In the genomic region with DNA sequence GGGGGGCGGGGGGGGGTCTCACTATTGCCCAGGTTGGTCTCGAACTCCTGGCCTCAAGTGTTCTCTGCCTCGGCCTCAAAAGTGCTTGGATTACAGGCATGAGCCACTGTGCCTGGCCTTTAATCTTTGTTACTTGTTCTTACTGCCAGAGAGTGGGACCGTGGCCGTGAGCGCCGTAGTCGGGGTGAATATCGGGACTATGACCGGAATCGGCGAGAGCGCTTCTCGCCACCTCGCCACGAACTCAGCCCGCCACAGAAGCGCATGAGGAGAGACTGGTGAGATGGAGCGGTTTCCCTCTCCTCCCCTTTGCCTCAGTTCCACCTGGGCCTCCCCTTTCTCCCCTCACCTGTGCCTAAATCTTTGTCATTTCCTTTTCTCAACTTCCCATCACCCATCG, we compare ENCODE assay signal across 19 cellular contexts. TPM values are rescaled to one million over a fixed set of nuclear protein-coding genes. Genes with fewer than 3 reads are reported as not detected.
A peak's percentile ranks its signal among the peaks of the same experiment; 100 is the strongest.
DNase-seq lines count a peak whose midpoint lies in the region; ATAC-seq and TF ChIP-seq lines count a peak whose summit lies in the region.
"Had no signal": no experiment of that assay in that cellular context is flagged by ENCODE, and none has a peak within 500 bp of the region (broad histone marks: within the 10 kb centered on the region; RNA-seq: fewer than 3 reads in every experiment).

No MANE protein-coding gene starts in this region.

- TF ChIP-seq POLR2A in gastroesophageal sphincter (IDR thresholded peaks at IDR 0.05) = no peak

- peaks cover 81% of the 10 kb centered on the region for H3K36me3 Mint-ChIP-seq in activated naive CD4-positive, alpha-beta T cell treated with anti-CD3 and anti-CD28 coated beads, Interleukin-2, amount 10 ng/mL, durations not matched to agents 7 days and 5 days
- H3K36me3 Mint-ChIP-seq in activated CD8-positive, alpha-beta T cell treated with anti-CD3 and anti-CD28 coated beads for 36 hours (ENCODE audit: low read depth) = peaks cover 82% of the 10 kb centered on the region
- H3K36me3 Mint-ChIP-seq in nephron progenitor cell (ENCODE audit: low read depth) = peaks cover 92% of the 10 kb centered on the region

- H3K27ac Mint-ChIP-seq in activated naive CD4-positive, alpha-beta T cell treated with anti-CD3 and anti-CD28 coated beads, Interleukin-2, amount 10 ng/mL, durations not matched to agents 7 days and 5 days = peak overlapping the region; percentile 77
- H3K27ac Mint-ChIP-seq in activated CD8-positive, alpha-beta T cell treated with anti-CD3 and anti-CD28 coated beads for 36 hours = peak overlapping the region; percentile 27
- H3K27ac Mint-ChIP-seq in nephron progenitor cell = peak overlapping the region; percentile 93

- DNase-seq in activated naive CD4-positive, alpha-beta T cell treated with anti-CD3 and anti-CD28 coated beads, Interleukin-2, amount 10 ng/mL, durations not matched to agents 7 days and 5 days = no peak
- DNase-seq in activated naive CD4-positive, alpha-beta T cell treated with anti-CD3 and anti-CD28 coated beads, Interleukin-2, amount 50 U/mL, for 16 hours = no peak
- no peak for DNase-seq in activated CD8-positive, alpha-beta T cell treated with anti-CD3 and anti-CD28 coated beads for 36 hours
- DNase-seq in nephron progenitor cell (no peak), SIG-M5 treated with dmso at 0.1 percent for 504 hours (lab: John Stamatoyannopoulos, UW; ENCODE audit: unreplicated experiment) (no peak), Karpas-422 (no peak), mesenteric fat pad (ENCODE audit: low spot score) (no peak)
- DNase-seq: DMS 273 treated with DMSO at 0.1 percent for 48 hours, Kasumi-1, MM.1S, NCI-H1092 treated with DMSO at 0.1 percent for 48 hours, NCI-H2081 treated with DMSO at 0.1 percent for 48 hours, NCI-H510A treated with DMSO at 0.1 percent for 48 hours, NCI-H82, PC-9 had no signal

- no peak for TF ChIP-seq EP300 in gastroesophageal sphincter (IDR thresholded peaks at IDR 0.05)

- H3K27me3 ChIP-seq in Karpas-422 (ENCODE audit: low read length) (no peaks in the 10 kb centered on the region), gastroesophageal sphincter (no peaks in the 10 kb centered on the region)

- no peak for TF ChIP-seq CTCF in activated CD8-positive, alpha-beta T cell treated with anti-CD3 and anti-CD28 coated beads for 36 hours (IDR thresholded peaks at IDR 0.05)
- no peak for TF ChIP-seq CTCF in nephron progenitor cell (IDR thresholded peaks at IDR 0.05)
- TF ChIP-seq CTCF in gastroesophageal sphincter (IDR thresholded peaks at IDR 0.05) = no peak

- no peaks in the 10 kb centered on the region for H3K27me3 Mint-ChIP-seq in activated naive CD4-positive, alpha-beta T cell treated with anti-CD3 and anti-CD28 coated beads, Interleukin-2, amount 10 ng/mL, durations not matched to agents 7 days and 5 days
- H3K27me3 Mint-ChIP-seq in activated CD8-positive, alpha-beta T cell treated with anti-CD3 and anti-CD28 coated beads for 36 hours = no peaks in the 10 kb centered on the region
- H3K27me3 Mint-ChIP-seq in nephron progenitor cell (ENCODE audit: low read depth, poor library complexity) = peaks cover 2% of the 10 kb centered on the region

- H2AFZ ChIP-seq in Karpas-422 (ENCODE audit: low read length) = no peak overlapping the region
- H2AFZ ChIP-seq: PC-9 had no signal

- no peak for ATAC-seq in activated CD8-positive, alpha-beta T cell treated with anti-CD3 and anti-CD28 coated beads for 36 hours
- ATAC-seq in gastroesophageal sphincter = no peak
- ATAC-seq: A549, HepG2 had no signal

- H3K27ac ChIP-seq in Karpas-422 (ENCODE audit: low read length) (no peak overlapping the region), gastroesophageal sphincter (no peak overlapping the region)
- H3K27ac ChIP-seq: C4-2B, PC-9 had no signal

- no peaks in the 10 kb centered on the region for H3K9me3 Mint-ChIP-seq in activated naive CD4-positive, alpha-beta T cell treated with anti-CD3 and anti-CD28 coated beads, Interleukin-2, amount 10 ng/mL, durations not matched to agents 7 days and 5 days
- no peaks in the 10 kb centered on the region for H3K9me3 Mint-ChIP-seq in activated CD8-positive, alpha-beta T cell treated with anti-CD3 and anti-CD28 coated beads for 36 hours
- no peaks in the 10 kb centered on the region for H3K9me3 Mint-ChIP-seq in nephron progenitor cell

- H3K4me2 ChIP-seq in Karpas-422 (ENCODE audit: low read depth, low read length, poor library complexity, severe bottlenecking) = no peak overlapping the region
- H3K4me2 ChIP-seq: A549, PC-9 had no signal

- no peaks in the 10 kb centered on the region for H3K9me2 ChIP-seq in Karpas-422 (replicated peaks; ENCODE audit: insufficient read depth, low read length)

- peaks cover 21% of the 10 kb centered on the region for H3K4me1 ChIP-seq in Karpas-422 (ENCODE audit: low read length)
- H3K4me1 ChIP-seq in gastroesophageal sphincter = peaks cover 0 to 54% (median 9%) of the 10 kb centered on the region in 3 donors

- H3K4me3 ChIP-seq in Karpas-422 (ENCODE audit: low read length) = no peak overlapping the region
- no peak overlapping the region for H3K4me3 ChIP-seq in gastroesophageal sphincter
- H3K4me3 ChIP-seq: A549, PC-9 had no signal

- WGBS in gastroesophageal sphincter (ENCODE audit: low coverage in 1 of 2), 2 donors = 93 to 100% methylated on average over 1 to 12 of the region's 20 CpGs

- H4K20me1 ChIP-seq in Karpas-422 (ENCODE audit: insufficient read depth, low read depth, low read length) = peaks cover 55% of the 10 kb centered on the region

- H3K36me3 ChIP-seq in Karpas-422 (ENCODE audit: insufficient read depth, low read length) (peaks cover 43% of the 10 kb centered on the region), gastroesophageal sphincter (peaks cover 0 to 86% of the 10 kb centered on the region in 2 donors)

- peaks cover 58% of the 10 kb centered on the region for H3K4me1 Mint-ChIP-seq in activated naive CD4-positive, alpha-beta T cell treated with anti-CD3 and anti-CD28 coated beads, Interleukin-2, amount 10 ng/mL, durations not matched to agents 7 days and 5 days
- peaks cover 55% of the 10 kb centered on the region for H3K4me1 Mint-ChIP-seq in activated CD8-positive, alpha-beta T cell treated with anti-CD3 and anti-CD28 coated beads for 36 hours (ENCODE audit: low read depth)
- peaks cover 87% of the 10 kb centered on the region for H3K4me1 Mint-ChIP-seq in nephron progenitor cell

- intact Hi-C loops in activated CD8-positive, alpha-beta T cell treated with anti-CD3 and anti-CD28 coated beads for 36 hours (cut with micrococcal nuclease) = no loop called here

- POLR2A ChIA-PET in activated CD8-positive, alpha-beta T cell treated with anti-CD3 and anti-CD28 coated beads for 36 hours (lab: Charles Lee) = interaction anchor here (0.7 kb wide), 1 partner anchor 8 kb away, joined by 4 read pairs; no protein-coding TSS in a partner anchor

- no peak overlapping the region for H3K4me3 Mint-ChIP-seq in activated naive CD4-positive, alpha-beta T cell treated with anti-CD3 and anti-CD28 coated beads, Interleukin-2, amount 10 ng/mL, durations not matched to agents 7 days and 5 days
- no peak overlapping the region for H3K4me3 Mint-ChIP-seq in activated CD8-positive, alpha-beta T cell treated with anti-CD3 and anti-CD28 coated beads for 36 hours
- H3K4me3 Mint-ChIP-seq in nephron progenitor cell = no peak overlapping the region

- CTCF ChIA-PET in activated naive CD4-positive, alpha-beta T cell treated with anti-CD3 and anti-CD28 coated beads, Interleukin-2, amount 10 ng/mL, durations not matched to agents 7 days and 5 days (lab: Charles Lee) = interaction anchor here (0.5 kb wide), 1 partner anchor 255 kb away, joined by 4 read pairs; no protein-coding TSS in a partner anchor
- CTCF ChIA-PET in activated CD8-positive, alpha-beta T cell treated with anti-CD3 and anti-CD28 coated beads for 36 hours (lab: Charles Lee) = no interaction called here

- H3K9ac ChIP-seq in Karpas-422 (ENCODE audit: low read length) = no peak overlapping the region

- H3K79me2 ChIP-seq in Karpas-422 (ENCODE audit: low read length) = peaks cover 53% of the 10 kb centered on the region

- H3K9me3 ChIP-seq in Karpas-422 (ENCODE audit: low read length) = no peaks in the 10 kb centered on the region
- no peaks in the 10 kb centered on the region for H3K9me3 ChIP-seq in gastroesophageal sphincter
- H3K9me3 ChIP-seq: A549 had no signal

RNA-seq across cellular contexts. Expression of a gene that starts 6.2 kb away (rescaled TPM):
- 100 to 1,000 TPM; 211 to 239 TPM for total RNA-seq in activated CD8-positive, alpha-beta T cell treated with anti-CD3 and anti-CD28 coated beads for 36 hours
- 65.8 and 103 TPM in 2 replicates for total RNA-seq in Karpas-422 (2014; rRNA removed; shearing (Covaris generic); ENCODE audit: low replicate concordance)
- total RNA-seq in gastroesophageal sphincter (10 to 100 TPM; 47.5 to 73.4 (median 57.0) TPM), mesenteric fat pad (135 TPM)

RNA-seq across cellular contexts. Expression of a gene that starts 8.4 kb away (rescaled TPM):
- 1 to 10 TPM; 2.1 to 2.2 TPM for total RNA-seq in activated CD8-positive, alpha-beta T cell treated with anti-CD3 and anti-CD28 coated beads for 36 hours
- total RNA-seq in Karpas-422 (2014; rRNA removed; shearing (Covaris generic); ENCODE audit: low replicate concordance) = 3.3 and 17.2 TPM in 2 replicates
- total RNA-seq in gastroesophageal sphincter (1 to 10 TPM; 5.4 to 9.2 (median 7.7) TPM), mesenteric fat pad (5.1 TPM)

RNA-seq across cellular contexts. Expression of a gene that starts 13.9 kb away (rescaled TPM):
- total RNA-seq in activated CD8-positive, alpha-beta T cell treated with anti-CD3 and anti-CD28 coated beads for 36 hours = 10 to 100 TPM; 27.5 to 28.4 TPM
- total RNA-seq in Karpas-422 (2014; rRNA removed; shearing (Covaris generic); ENCODE audit: low replicate concordance) = 19.5 and 30.5 TPM in 2 replicates
- 10 to 100 TPM; 71.9 to 94.3 (median 89.5) TPM for total RNA-seq in gastroesophageal sphincter
- 71.0 TPM for total RNA-seq in mesenteric fat pad

RNA-seq across cellular contexts. Expression of a gene that starts 14.6 kb away (rescaled TPM):
- under 1 TPM in 1 of 2 experiments, not detected in 1; 0.25 TPM for total RNA-seq in activated CD8-positive, alpha-beta T cell treated with anti-CD3 and anti-CD28 coated beads for 36 hours
- total RNA-seq in Karpas-422 (2014; rRNA removed; shearing (Covaris generic); ENCODE audit: low replicate concordance) = not detected in 2 replicates
- total RNA-seq in gastroesophageal sphincter (1 to 10 TPM in 3 of 4 donors, under 1 TPM in 1; 0.62 to 3.6 (median 1.1) TPM), mesenteric fat pad (1.9 TPM)

RNA-seq across cellular contexts. Expression of a gene that starts 28.6 kb away (rescaled TPM):
- total RNA-seq in activated CD8-positive, alpha-beta T cell treated with anti-CD3 and anti-CD28 coated beads for 36 hours = 10 to 100 TPM; 10.2 to 11.3 TPM
- total RNA-seq in Karpas-422 (2014; rRNA removed; shearing (Covaris generic); ENCODE audit: low replicate concordance) = 21.0 and 33.9 TPM in 2 replicates
- total RNA-seq in gastroesophageal sphincter (10 to 100 TPM; 11.2 to 32.9 (median 20.2) TPM), mesenteric fat pad (21.7 TPM)

Comparison
In these comparisons a context has a peak if more than half of its experiments do, and no peak if none do; other contexts are left out.
1. H3K27ac Mint-ChIP-seq: peak in every context shown above with its lines; median percentile 93 in nephron progenitor cell; 77 in activated naive CD4-positive, alpha-beta T cell treated with anti-CD3 and anti-CD28 coated beads, Interleukin-2, amount 10 ng/mL, durations not matched to agents 7 days and 5 days; 27 in activated CD8-positive, alpha-beta T cell treated with anti-CD3 and anti-CD28 coated beads for 36 hours.